17 cellular contexts compared by ENCODE assay signal in the genomic region with DNA sequence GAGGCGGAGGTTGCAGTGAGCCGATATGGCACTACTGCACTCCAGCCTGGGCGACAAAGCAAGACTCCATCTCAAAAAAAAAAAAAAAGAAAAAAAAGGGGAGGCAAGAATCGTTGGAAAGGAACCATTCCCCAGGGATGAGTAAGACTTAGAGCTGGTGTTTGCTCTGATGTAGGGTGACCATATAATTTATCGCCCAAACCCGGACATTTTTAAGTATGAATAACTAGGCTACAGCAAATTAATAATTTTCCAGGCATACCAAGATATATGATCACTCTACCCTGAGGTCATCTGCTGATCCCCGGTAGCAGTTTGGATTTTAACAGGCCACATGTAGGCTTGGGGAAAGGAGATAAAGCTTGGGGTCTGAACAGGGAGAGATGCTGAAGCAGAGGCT.
"Had no signal": no experiment of that assay in that cellular context is flagged by ENCODE, and none has a peak within 500 bp of the region (broad histone marks: within the 10 kb centered on the region; RNA-seq: fewer than 3 reads in every experiment).

No MANE protein-coding gene starts in this region.

- H3K36me3 ChIP-seq: lower lobe of right lung, sigmoid colon, thyroid gland had no signal

- H3K4me1 Mint-ChIP-seq: activated CD4-positive, alpha-beta memory T cell treated with anti-CD3 and anti-CD28 coated beads, Interleukin-2, amount 10 ng/mL, durations not matched to agents 7 days and 5 days; activated CD4-positive, alpha-beta T cell treated with anti-CD3 and anti-CD28 coated beads for 36 hours; activated CD8-positive, alpha-beta memory T cell treated with anti-CD3 and anti-CD28 coated beads, Interleukin-2, amount 10 ng/mL, durations not matched to agents 7 days and 5 days; mesothelial cell of epicardium had no signal

- H3K79me2 ChIP-seq: parathyroid adenoma had no signal

- H3K9ac ChIP-seq: parathyroid adenoma had no signal

- ATAC-seq: activated CD4-positive, alpha-beta T cell treated with anti-CD3 and anti-CD28 coated beads for 36 hours; activated CD8-positive, alpha-beta memory T cell treated with anti-CD3 and anti-CD28 coated beads, Interleukin-2, amount 10 ng/mL, durations not matched to agents 7 days and 5 days; body of pancreas; effector memory CD8-positive, alpha-beta T cell; lower lobe of right lung had no signal

- H3K4me1 ChIP-seq: body of pancreas, lower lobe of right lung, sigmoid colon, thyroid gland had no signal

- H3K9me3 ChIP-seq: body of pancreas, lower lobe of right lung, sigmoid colon, thyroid gland had no signal

- H2AFZ ChIP-seq: parathyroid adenoma had no signal

- H3K9me3 Mint-ChIP-seq: activated CD4-positive, alpha-beta memory T cell treated with anti-CD3 and anti-CD28 coated beads, Interleukin-2, amount 10 ng/mL, durations not matched to agents 7 days and 5 days; activated naive CD8-positive, alpha-beta T cell treated with anti-CD3 and anti-CD28 coated beads for 36 hours; effector memory CD8-positive, alpha-beta T cell; nephron had no signal

- H3K27ac ChIP-seq: body of pancreas, lower lobe of right lung, parathyroid adenoma, sigmoid colon, thyroid gland had no signal

- DNase-seq: activated CD4-positive, alpha-beta memory T cell treated with anti-CD3 and anti-CD28 coated beads, Interleukin-2, amount 10 ng/mL, durations not matched to agents 7 days and 5 days; activated CD4-positive, alpha-beta T cell treated with anti-CD3 and anti-CD28 coated beads for 36 hours; activated CD8-positive, alpha-beta memory T cell treated with anti-CD3 and anti-CD28 coated beads, Interleukin-2, amount 10 ng/mL, durations not matched to agents 7 days and 5 days; activated naive CD8-positive, alpha-beta T cell treated with anti-CD3 and anti-CD28 coated beads for 36 hours; amygdala; body of pancreas; caudate nucleus; effector memory CD8-positive, alpha-beta T cell; foreskin fibroblast; hippocampal formation; lower lobe of right lung; sigmoid colon; stimulated activated naive CD4-positive, alpha-beta T cell; thyroid gland had no signal

- H3K27ac Mint-ChIP-seq: activated CD4-positive, alpha-beta memory T cell treated with anti-CD3 and anti-CD28 coated beads, Interleukin-2, amount 10 ng/mL, durations not matched to agents 7 days and 5 days; activated CD4-positive, alpha-beta T cell treated with anti-CD3 and anti-CD28 coated beads for 36 hours; activated CD8-positive, alpha-beta memory T cell treated with anti-CD3 and anti-CD28 coated beads, Interleukin-2, amount 10 ng/mL, durations not matched to agents 7 days and 5 days; activated naive CD8-positive, alpha-beta T cell treated with anti-CD3 and anti-CD28 coated beads for 36 hours; effector memory CD8-positive, alpha-beta T cell; mesothelial cell of epicardium had no signal

- H3K36me3 Mint-ChIP-seq: mesothelial cell of epicardium had no signal

- H3K27me3 ChIP-seq: body of pancreas, sigmoid colon, thyroid gland had no signal

- H3K4me3 ChIP-seq: body of pancreas, lower lobe of right lung, sigmoid colon, thyroid gland had no signal

- H3K4me3 Mint-ChIP-seq: activated CD4-positive, alpha-beta memory T cell treated with anti-CD3 and anti-CD28 coated beads, Interleukin-2, amount 10 ng/mL, durations not matched to agents 7 days and 5 days; activated CD4-positive, alpha-beta T cell treated with anti-CD3 and anti-CD28 coated beads for 36 hours; activated CD8-positive, alpha-beta memory T cell treated with anti-CD3 and anti-CD28 coated beads, Interleukin-2, amount 10 ng/mL, durations not matched to agents 7 days and 5 days; activated naive CD8-positive, alpha-beta T cell treated with anti-CD3 and anti-CD28 coated beads for 36 hours; effector memory CD8-positive, alpha-beta T cell; mesothelial cell of epicardium; nephron had no signal
